In genomic region chr17:45787044-45787443, GRCh38 we compare ENCODE assay signal across 23 cellular contexts. TPM values are rescaled to one million over a fixed set of nuclear protein-coding genes. Genes with fewer than 3 reads are reported as not detected.
"Had no signal": no experiment of that assay in that cellular context is flagged by ENCODE, and none has a peak within 500 bp of the region (broad histone marks: within the 10 kb centered on the region; RNA-seq: fewer than 3 reads in every experiment).

No MANE protein-coding gene starts in this region.

- H3K4me3 Mint-ChIP-seq: activated CD4-positive, alpha-beta T cell treated with anti-CD3 and anti-CD28 coated beads, Interleukin-2, amount 10 ng/mL, durations not matched to agents 24 days and 14 days; activated CD8-positive, alpha-beta T cell treated with anti-CD3 and anti-CD28 coated beads for 36 hours; activated T-helper 17 cell treated with anti-CD3 and anti-CD28 coated beads, Interleukin-2, amount 50 U/mL, for 72 hours; stimulated activated memory B cell treated with anti-CD40 and anti-IgM and Interleukin-4, amounts not matched to agents 10 μg/mL and 1 μg/mL and 100 μg/mL, for 72 hours had no signal

- H3K27ac Mint-ChIP-seq: activated CD4-positive, alpha-beta T cell treated with anti-CD3 and anti-CD28 coated beads, Interleukin-2, amount 10 ng/mL, durations not matched to agents 24 days and 14 days; activated CD8-positive, alpha-beta T cell treated with anti-CD3 and anti-CD28 coated beads for 36 hours; activated T-helper 17 cell treated with anti-CD3 and anti-CD28 coated beads, Interleukin-2, amount 50 U/mL, for 72 hours; naive B cell; stimulated activated memory B cell treated with anti-CD40 and anti-IgM and Interleukin-4, amounts not matched to agents 10 μg/mL and 1 μg/mL and 100 μg/mL, for 72 hours had no signal

- H3K79me2 ChIP-seq: parathyroid adenoma had no signal

- H3K9me3 ChIP-seq: esophagus squamous epithelium, mucosa of descending colon, sigmoid colon, thoracic aorta, upper lobe of left lung had no signal

- ATAC-seq: activated CD8-positive, alpha-beta T cell treated with anti-CD3 and anti-CD28 coated beads for 36 hours; activated T-helper 17 cell treated with anti-CD3 and anti-CD28 coated beads, Interleukin-2, amount 50 U/mL, for 72 hours; left lobe of liver; mucosa of descending colon; stimulated activated memory B cell treated with anti-CD40 and anti-IgM and Interleukin-4, amounts not matched to agents 10 μg/mL and 1 μg/mL and 100 μg/mL, for 72 hours; T-cell had no signal

- H3K27ac ChIP-seq: brain microvascular endothelial cell, esophagus squamous epithelium, parathyroid adenoma, sigmoid colon, thoracic aorta, upper lobe of left lung had no signal

- DNase-seq: activated CD4-positive, alpha-beta T cell treated with anti-CD3 and anti-CD28 coated beads, Interleukin-2, amount 10 ng/mL, durations not matched to agents 24 days and 14 days; activated CD8-positive, alpha-beta T cell treated with anti-CD3 and anti-CD28 coated beads for 36 hours; activated naive CD4-positive, alpha-beta T cell treated with Interleukin-2 at 50 U/mL for 16 hours; activated T-cell treated with anti-CD3 and anti-CD28 coated beads, Interleukin-2, amount 50 U/mL, for 1 hour; brain microvascular endothelial cell; effector CD8-positive, alpha-beta T cell; esophagus squamous epithelium; hippocampal formation; mucosa of descending colon; naive B cell; sigmoid colon; stimulated activated CD4-positive, alpha-beta T cell treated with anti-CD3 and anti-CD28 coated beads, Interleukin-4, amount 100 ng/mL, for 4 hours; T-cell; T-helper 9 cell; upper lobe of left lung had no signal

- H3K36me3 Mint-ChIP-seq: naive B cell; stimulated activated memory B cell treated with anti-CD40 and anti-IgM and Interleukin-4, amounts not matched to agents 10 μg/mL and 1 μg/mL and 100 μg/mL, for 72 hours; T-cell had no signal

- H2AFZ ChIP-seq: parathyroid adenoma had no signal

- H3K4me3 ChIP-seq: esophagus squamous epithelium, lung, mucosa of descending colon, sigmoid colon, thoracic aorta, upper lobe of left lung had no signal

- H3K9me3 Mint-ChIP-seq: activated CD4-positive, alpha-beta T cell treated with anti-CD3 and anti-CD28 coated beads, Interleukin-2, amount 10 ng/mL, durations not matched to agents 24 days and 14 days; activated CD8-positive, alpha-beta T cell treated with anti-CD3 and anti-CD28 coated beads for 36 hours; activated T-helper 17 cell treated with anti-CD3 and anti-CD28 coated beads, Interleukin-2, amount 50 U/mL, for 72 hours; naive B cell; stimulated activated memory B cell treated with anti-CD40 and anti-IgM and Interleukin-4, amounts not matched to agents 10 μg/mL and 1 μg/mL and 100 μg/mL, for 72 hours; T-cell had no signal

- H3K36me3 ChIP-seq: brain microvascular endothelial cell, esophagus squamous epithelium, sigmoid colon, thoracic aorta, upper lobe of left lung had no signal

- H3K4me1 Mint-ChIP-seq: activated T-helper 17 cell treated with anti-CD3 and anti-CD28 coated beads, Interleukin-2, amount 50 U/mL, for 72 hours had no signal

RNA-seq across cellular contexts. Expression of gene CRHR1, which starts 2.9 kb away (rescaled TPM):
- total RNA-seq: activated CD4-positive, alpha-beta T cell treated with anti-CD3 and anti-CD28 coated beads, Interleukin-2, amount 10 ng/mL, durations not matched to agents 24 days and 14 days; activated CD8-positive, alpha-beta T cell treated with anti-CD3 and anti-CD28 coated beads for 36 hours; esophagus squamous epithelium; glomerular endothelial cell; left lobe of liver; lung; mucosa of descending colon; T-cell; thoracic aorta; upper lobe of left lung had no signal
- polyA plus RNA-seq: keratinocyte, lung, sigmoid colon had no signal

RNA-seq across cellular contexts. Expression of gene SPPL2C, which starts 57.6 kb away (rescaled TPM):
- total RNA-seq: activated CD4-positive, alpha-beta T cell treated with anti-CD3 and anti-CD28 coated beads, Interleukin-2, amount 10 ng/mL, durations not matched to agents 24 days and 14 days; activated CD8-positive, alpha-beta T cell treated with anti-CD3 and anti-CD28 coated beads for 36 hours; activated T-helper 17 cell treated with anti-CD3 and anti-CD28 coated beads, Interleukin-2, amount 50 U/mL, for 72 hours; esophagus squamous epithelium; glomerular endothelial cell; left lobe of liver; lung; mucosa of descending colon; sigmoid colon; T-cell; thoracic aorta; upper lobe of left lung had no signal
- polyA plus RNA-seq: keratinocyte, lung had no signal
